In the genomic region with DNA sequence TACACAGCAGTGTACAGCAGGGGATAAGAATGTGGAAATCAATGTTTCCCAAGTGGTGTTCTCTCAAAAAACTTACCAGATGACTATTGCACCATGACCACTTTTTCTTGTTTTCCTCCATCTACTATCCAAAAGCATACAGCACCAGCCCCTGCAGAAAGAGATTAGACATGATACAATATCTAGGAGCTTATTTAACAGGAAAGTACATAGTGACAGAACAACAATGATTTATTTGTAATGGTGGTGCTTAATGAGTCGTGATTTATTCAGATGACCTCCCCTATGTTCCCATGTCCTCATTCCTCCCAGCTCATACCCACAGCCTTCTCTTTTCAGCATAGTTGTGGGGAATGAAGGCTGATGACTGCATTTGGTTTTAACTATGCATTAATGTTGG, we compare ENCODE assay signal across 27 cellular contexts.
A peak's percentile ranks its signal among the peaks of the same experiment; 100 is the strongest.
DNase-seq lines count a peak whose midpoint lies in the region; ATAC-seq and TF ChIP-seq lines count a peak whose summit lies in the region.
"Had no signal": no experiment of that assay in that cellular context is flagged by ENCODE, and none has a peak within 500 bp of the region (broad histone marks: within the 10 kb centered on the region; RNA-seq: fewer than 3 reads in every experiment).

No MANE protein-coding gene starts in this region.

- H3K79me1 ChIP-seq in IMR-90 (ENCODE audit: low read depth in 1 of 2, low read length in 2 of 2): no peaks in the 10 kb centered on the region

- POLR2A ChIA-PET in IMR-90 (lab: Charles Lee; ENCODE audit: unreplicated experiment): no interaction called here

- H2AK5ac ChIP-seq in IMR-90 (ENCODE audit: low read depth, low read length): no peak overlapping the region

- H2AFZ ChIP-seq in ACC112 (ENCODE audit: low read length, unreplicated experiment) (no peak overlapping the region), IMR-90 (replicated peaks; ENCODE audit: low read length, poor library complexity) (no peak overlapping the region), mammary epithelial cell (ENCODE audit: low read depth, low read length) (no peak overlapping the region)

- TF ChIP-seq POLR2A in IMR-90 (IDR thresholded peaks at IDR 0.05; ENCODE audit: low read depth, low read length): no peak

- no peak for TF ChIP-seq CTCF in IMR-90 (conservative IDR thresholded peaks at IDR 0.05; ENCODE audit: low read depth, low read length)
- no peak for TF ChIP-seq CTCF in mammary epithelial cell (conservative IDR thresholded peaks at IDR 0.05 in 1 of 2, IDR thresholded peaks at IDR 0.05 in 1 of 2; ENCODE audit: extremely low read depth in 1 of 2, insufficient read depth in 1 of 2, low read depth in 1 of 2, low read length in 2 of 2)
- no peak for TF ChIP-seq CTCF in foreskin keratinocyte (conservative IDR thresholded peaks at IDR 0.05)
- TF ChIP-seq CTCF in progenitor cell of endocrine pancreas (IDR thresholded peaks at IDR 0.05; ENCODE audit: unreplicated experiment): no peak

- H3K4me3 ChIP-seq in ACC112 (ENCODE audit: low read depth, low read length) (no peak overlapping the region), IMR-90 (ENCODE audit: insufficient read depth, low read depth, low read length) (no peak overlapping the region), mammary epithelial cell (replicated peaks in 1 of 3; ENCODE audit: insufficient read depth in 1 of 3, low read depth in 2 of 3, low read length in 3 of 3) (no peak overlapping the region)
- H3K4me3 ChIP-seq: body of pancreas, SK-N-MC, upper lobe of right lung had no signal

- H2AK9ac ChIP-seq in IMR-90 (replicated peaks; ENCODE audit: low read depth, low read length, poor library complexity): no peak overlapping the region

- H3K27me3 ChIP-seq in ACC112 (ENCODE audit: insufficient read depth, low read length) (no peaks in the 10 kb centered on the region), IMR-90 (ENCODE audit: control insufficient read depth, insufficient read depth, low read length) (no peaks in the 10 kb centered on the region), mammary epithelial cell (ENCODE audit: insufficient read depth, low read length) (peaks cover 2% of the 10 kb centered on the region), foreskin keratinocyte (no peaks in the 10 kb centered on the region)
- H3K27me3 ChIP-seq: body of pancreas, neutrophil, upper lobe of right lung had no signal

- peaks cover 11% of the 10 kb centered on the region for H3K9me3 Mint-ChIP-seq in activated T-helper 1 cell treated with anti-CD3 and anti-CD28 coated beads, Interleukin-12 subunit alpha, Interleukin-12 subunit beta, Interleukin-2, Interleukin-4 antibody, amounts not matched to agents 30 ng/mL and 10 ng/mL and 1 ng/mL, durations not matched to agents 14 hours and 24 hours and 36 hours
- H3K9me3 Mint-ChIP-seq in progenitor cell of endocrine pancreas (ENCODE audit: low read depth): peaks cover 3% of the 10 kb centered on the region

- H3K4me2 ChIP-seq in IMR-90 (ENCODE audit: low read depth, low read length) (no peak overlapping the region), mammary epithelial cell (ENCODE audit: insufficient read depth, low read depth, low read length) (no peak overlapping the region)

- H3K56ac ChIP-seq in IMR-90 (ENCODE audit: extremely low read depth, insufficient read depth, low read length): no peak overlapping the region

- H3K27ac Mint-ChIP-seq in activated T-helper 1 cell treated with anti-CD3 and anti-CD28 coated beads, Interleukin-12 subunit alpha, Interleukin-12 subunit beta, Interleukin-2, Interleukin-4 antibody, amounts not matched to agents 30 ng/mL and 10 ng/mL and 1 ng/mL, durations not matched to agents 14 hours and 24 hours and 36 hours: no peak overlapping the region
- H3K27ac Mint-ChIP-seq in progenitor cell of endocrine pancreas: no peak overlapping the region
- H3K27ac Mint-ChIP-seq: activated CD4-positive, alpha-beta T cell treated with anti-CD3 and anti-CD28 coated beads, Interleukin-2, amount 10 ng/mL, durations not matched to agents 24 days and 14 days; activated naive CD4-positive, alpha-beta T cell treated with anti-CD3 and anti-CD28 coated beads, Interleukin-2, amount 50 U/mL, for 72 hours; B cell; memory B cell had no signal

- H3K27me3 Mint-ChIP-seq in activated T-helper 1 cell treated with anti-CD3 and anti-CD28 coated beads, Interleukin-12 subunit alpha, Interleukin-12 subunit beta, Interleukin-2, Interleukin-4 antibody, amounts not matched to agents 30 ng/mL and 10 ng/mL and 1 ng/mL, durations not matched to agents 14 hours and 24 hours and 36 hours (ENCODE audit: insufficient read depth): no peaks in the 10 kb centered on the region
- H3K27me3 Mint-ChIP-seq in progenitor cell of endocrine pancreas: no peaks in the 10 kb centered on the region
- H3K27me3 Mint-ChIP-seq: activated CD4-positive, alpha-beta T cell treated with anti-CD3 and anti-CD28 coated beads, Interleukin-2, amount 10 ng/mL, durations not matched to agents 24 days and 14 days had no signal

- no peak overlapping the region for H4K8ac ChIP-seq in IMR-90 (ENCODE audit: low read depth in 2 of 2, low read length in 2 of 2)

- H3K23ac ChIP-seq in IMR-90 (ENCODE audit: low read depth, low read length): no peak overlapping the region

- H3K14ac ChIP-seq in IMR-90 (replicated peaks; ENCODE audit: low read depth, low read length): no peak overlapping the region

- H3K9me3 ChIP-seq in IMR-90 (ENCODE audit: control insufficient read depth, insufficient read depth, low read length) (no peaks in the 10 kb centered on the region), mammary epithelial cell (replicated peaks; ENCODE audit: insufficient read depth, low read length) (no peaks in the 10 kb centered on the region)
- H3K9me3 ChIP-seq: body of pancreas, neutrophil, upper lobe of right lung had no signal

- ATAC-seq in IMR-90 (ENCODE audit: low read depth) (no peak), foreskin keratinocyte (peak; percentile 51)
- ATAC-seq: activated naive CD4-positive, alpha-beta T cell treated with anti-CD3 and anti-CD28 coated beads, Interleukin-2, amount 50 U/mL, for 72 hours; body of pancreas; upper lobe of right lung had no signal

- H3K27ac ChIP-seq in ACC112 (ENCODE audit: low read depth, low read length) (peak overlapping the region; percentile 49; the same call in 1 of the 2 replicates), IMR-90 (ENCODE audit: insufficient read depth, low read length) (no peak overlapping the region), mammary epithelial cell (ENCODE audit: insufficient read depth, low read depth, low read length) (no peak overlapping the region), foreskin keratinocyte (no peak overlapping the region)
- H3K27ac ChIP-seq: body of pancreas, neutrophil, SK-N-MC, upper lobe of right lung, VCaP had no signal

- CTCF ChIA-PET in IMR-90 (lab: Yijun Ruan, JAX): interaction anchor here (0.5 kb wide), 1 partner anchor 32 kb away, joined by 3 read pairs; no protein-coding TSS in a partner anchor
- CTCF ChIA-PET in mammary epithelial cell (lab: Charles Lee; ENCODE audit: low non-redundant PET): no interaction called here

- H3K4me1 ChIP-seq in ACC112 (ENCODE audit: control insufficient read depth, insufficient read depth, low read length, unreplicated experiment) (no peaks in the 10 kb centered on the region), IMR-90 (ENCODE audit: control insufficient read depth, insufficient read depth, low read length) (no peaks in the 10 kb centered on the region), mammary epithelial cell (ENCODE audit: insufficient read depth, low read length) (no peaks in the 10 kb centered on the region), foreskin keratinocyte (no peaks in the 10 kb centered on the region)
- H3K4me1 ChIP-seq: body of pancreas, upper lobe of right lung had no signal

- H4K20me1 ChIP-seq in IMR-90 (ENCODE audit: insufficient read depth, low read length) (no peaks in the 10 kb centered on the region), mammary epithelial cell (ENCODE audit: insufficient read depth, low read length) (no peaks in the 10 kb centered on the region)

- H3K4me3 Mint-ChIP-seq in activated T-helper 1 cell treated with anti-CD3 and anti-CD28 coated beads, Interleukin-12 subunit alpha, Interleukin-12 subunit beta, Interleukin-2, Interleukin-4 antibody, amounts not matched to agents 30 ng/mL and 10 ng/mL and 1 ng/mL, durations not matched to agents 14 hours and 24 hours and 36 hours: no peak overlapping the region
- no peak overlapping the region for H3K4me3 Mint-ChIP-seq in progenitor cell of endocrine pancreas (ENCODE audit: low read depth)
- H3K4me3 Mint-ChIP-seq: activated CD4-positive, alpha-beta T cell treated with anti-CD3 and anti-CD28 coated beads, Interleukin-2, amount 10 ng/mL, durations not matched to agents 24 days and 14 days; B cell; memory B cell had no signal

- no peaks in the 10 kb centered on the region for H3K9me1 ChIP-seq in IMR-90 (ENCODE audit: insufficient read depth, low read length)

- no peak overlapping the region for H2BK20ac ChIP-seq in IMR-90 (ENCODE audit: low read depth, low read length)

- H2BK15ac ChIP-seq in IMR-90 (ENCODE audit: low read depth, low read length): no peak overlapping the region

- no peak overlapping the region for H4K91ac ChIP-seq in IMR-90 (ENCODE audit: insufficient read depth, low read depth, low read length)

- H2BK5ac ChIP-seq in IMR-90 (ENCODE audit: low read depth, low read length, poor library complexity, severe bottlenecking): no peak overlapping the region

- WGBS in IMR-90 (ENCODE audit: extremely low coverage in 2 of 2, insufficient read length in 1 of 2), 2 experiments: no CpG with 5 or more reads among the region's 1 CpG
- WGBS in mammary epithelial cell (ENCODE audit: low coverage, missing lambda C conversion rate): 50% methylated on average over 1 of the region's 1 CpG

- H2BK120ac ChIP-seq in IMR-90 (ENCODE audit: low read depth, low read length): no peak overlapping the region

- H3K4ac ChIP-seq in IMR-90 (ENCODE audit: low read depth, low read length): no peak overlapping the region

- no peaks in the 10 kb centered on the region for H3K4me1 Mint-ChIP-seq in activated T-helper 1 cell treated with anti-CD3 and anti-CD28 coated beads, Interleukin-12 subunit alpha, Interleukin-12 subunit beta, Interleukin-2, Interleukin-4 antibody, amounts not matched to agents 30 ng/mL and 10 ng/mL and 1 ng/mL, durations not matched to agents 14 hours and 24 hours and 36 hours (ENCODE audit: low read depth)
- no peaks in the 10 kb centered on the region for H3K4me1 Mint-ChIP-seq in progenitor cell of endocrine pancreas (ENCODE audit: low read depth)
- H3K4me1 Mint-ChIP-seq: activated CD4-positive, alpha-beta T cell treated with anti-CD3 and anti-CD28 coated beads, Interleukin-2, amount 10 ng/mL, durations not matched to agents 24 days and 14 days; B cell; memory B cell had no signal

- DNase-seq in IMR-90 (peak; percentile 46), mammary epithelial cell (peak; percentile 75), foreskin keratinocyte (no peak), NCI-H1436 (lab: John Stamatoyannopoulos, UW) (no peak), progenitor cell of endocrine pancreas (ENCODE audit: low spot score, unreplicated experiment) (no peak)
- DNase-seq in activated T-helper 1 cell treated with anti-CD3 and anti-CD28 coated beads, Interleukin-12 subunit alpha, Interleukin-12 subunit beta, Interleukin-2, Interleukin-4 antibody, amounts not matched to agents 30 ng/mL and 10 ng/mL and 1 ng/mL, durations not matched to agents 14 hours and 24 hours and 36 hours (ENCODE audit: low spot score): no peak
- DNase-seq in activated CD4-positive, alpha-beta T cell treated with anti-CD3 and anti-CD28 coated beads, Interleukin-2, amount 50 U/mL, for 4 hours: no peak
- DNase-seq: 8988T; activated CD4-positive, alpha-beta T cell treated with anti-CD3 and anti-CD28 coated beads, Interleukin-2, amount 10 ng/mL, durations not matched to agents 24 days and 14 days; body of pancreas; DMS53; effector CD8-positive, alpha-beta T cell; H7; Karpas-422; NCI-H1694 treated with DMSO at 0.1 percent for 48 hours; NCI-H2171 treated with DMSO at 0.1 percent for 48 hours; NCI-H526; substantia nigra; T-helper 2 cell; upper lobe of right lung had no signal

- H3K36me3 ChIP-seq in ACC112 (ENCODE audit: insufficient read depth, low read length): no peaks in the 10 kb centered on the region
- no peaks in the 10 kb centered on the region for H3K36me3 ChIP-seq in IMR-90 (ENCODE audit: control insufficient read depth, insufficient read depth, low read length)
- no peaks in the 10 kb centered on the region for H3K36me3 ChIP-seq in mammary epithelial cell (ENCODE audit: insufficient read depth, low read length)
- H3K36me3 ChIP-seq: neutrophil, upper lobe of right lung had no signal

- no peak overlapping the region for H3K18ac ChIP-seq in IMR-90 (ENCODE audit: low read depth, low read length)

- no peak overlapping the region for H3K9ac ChIP-seq in IMR-90 (ENCODE audit: low read depth, low read length)
- no peak overlapping the region for H3K9ac ChIP-seq in mammary epithelial cell (ENCODE audit: insufficient read depth, low read length)

- no peak for TF ChIP-seq RAD21 in IMR-90 (IDR thresholded peaks at IDR 0.05; ENCODE audit: low read length)

- no peaks in the 10 kb centered on the region for H3K79me2 ChIP-seq in ACC112 (ENCODE audit: control insufficient read depth, insufficient read depth, low read length, unreplicated experiment)
- no peaks in the 10 kb centered on the region for H3K79me2 ChIP-seq in mammary epithelial cell (ENCODE audit: insufficient read depth, low read length)

- intact Hi-C loops in IMR-90 (cut with micrococcal nuclease): no loop called here
- intact Hi-C loops in mammary epithelial cell (cut with micrococcal nuclease): no loop called here
- intact Hi-C loops in activated T-helper 1 cell treated with anti-CD3 and anti-CD28 coated beads, Interleukin-12 subunit alpha, Interleukin-12 subunit beta, Interleukin-2, Interleukin-4 antibody, amounts not matched to agents 30 ng/mL and 10 ng/mL and 1 ng/mL, durations not matched to agents 14 hours and 24 hours and 36 hours (cut with micrococcal nuclease): no loop called here

- in situ Hi-C loops in IMR-90 (cut with MboI; ENCODE audit: low sequenced_read_pairs): no loop called here
- in situ Hi-C loops in mammary epithelial cell (cut with MboI; ENCODE audit: low sequenced_read_pairs in 2 of 2): no loop called here

- BruUV-seq in IMR-90 (replicated peaks; lab: Mats Ljungman, UMichigan): no TSS peak
- BruUV-seq in mammary epithelial cell (replicated peaks; lab: Mats Ljungman, UMichigan): no TSS peak

- H4K5ac ChIP-seq in IMR-90 (ENCODE audit: low read depth, low read length): no peak overlapping the region

- H3K36me3 Mint-ChIP-seq in activated T-helper 1 cell treated with anti-CD3 and anti-CD28 coated beads, Interleukin-12 subunit alpha, Interleukin-12 subunit beta, Interleukin-2, Interleukin-4 antibody, amounts not matched to agents 30 ng/mL and 10 ng/mL and 1 ng/mL, durations not matched to agents 14 hours and 24 hours and 36 hours (ENCODE audit: low read depth): no peaks in the 10 kb centered on the region
- no peaks in the 10 kb centered on the region for H3K36me3 Mint-ChIP-seq in progenitor cell of endocrine pancreas (ENCODE audit: insufficient read depth)

- dilution Hi-C loops in IMR-90 (cut with HindIII; ENCODE audit: low sequenced_read_pairs, unreplicated experiment): no loop called here
- dilution Hi-C loops in mammary epithelial cell (cut with HindIII; ENCODE audit: low sequenced_read_pairs): no loop called here

Comparison
In these comparisons a context has a peak if more than half of its experiments do, and no peak if none do; other contexts are left out.
1. DNase-seq: peak in IMR-90 (single experiment) and mammary epithelial cell (single experiment); none in foreskin keratinocyte (0 of 2), activated T-helper 1 cell treated with anti-CD3 and anti-CD28 coated beads, Interleukin-12 subunit alpha, Interleukin-12 subunit beta, Interleukin-2, Interleukin-4 antibody, amounts not matched to agents 30 ng/mL and 10 ng/mL and 1 ng/mL, durations not matched to agents 14 hours and 24 hours and 36 hours (single experiment), activated CD4-positive, alpha-beta T cell treated with anti-CD3 and anti-CD28 coated beads, Interleukin-2, amount 50 U/mL, for 4 hours (0 of 2), NCI-H1436 (single experiment) and progenitor cell of endocrine pancreas (single experiment).